ENCODE assay signal across 8 cellular contexts in genomic region chr2:64988420-64989125, GRCh38. TPM values are rescaled to one million over a fixed set of nuclear protein-coding genes. Genes with fewer than 3 reads are reported as not detected.
DNase-seq lines count a peak whose midpoint lies in the region; ATAC-seq and TF ChIP-seq lines count a peak whose summit lies in the region.

No MANE protein-coding gene starts in this region.

- H3K79me2 ChIP-seq in OCI-LY1 (ENCODE audit: insufficient read depth, low read length) (peaks cover 38% of the 10 kb centered on the region), fibroblast of lung (ENCODE audit: control insufficient read depth, insufficient read depth, low read length) (no peaks in the 10 kb centered on the region)

- peaks cover 0 to 3% of the 10 kb centered on the region in 2 donors for H3K27me3 Mint-ChIP-seq in CD8-positive, alpha-beta memory T cell
- peaks cover 17% of the 10 kb centered on the region for H3K27me3 Mint-ChIP-seq in activated T-cell treated with anti-CD3 and anti-CD28 coated beads, Interleukin-2, amount 50 U/mL, for 24 hours
- H3K27me3 Mint-ChIP-seq in naive thymus-derived CD8-positive, alpha-beta T cell: peaks cover 2 to 28% (median 10%) of the 10 kb centered on the region in 5 donors

- CTCF ChIA-PET in CD8-positive, alpha-beta memory T cell (lab: Charles Lee): interaction anchor here (0.7 to 2.2 kb wide), 6 partner anchors 9 to 191 kb away, joined by 3 to 7 read pairs (median 3); no protein-coding TSS in a partner anchor

- peaks cover 0 to 5% (median 0%) of the 10 kb centered on the region in 3 donors for H3K36me3 Mint-ChIP-seq in CD8-positive, alpha-beta memory T cell
- peaks cover 21% of the 10 kb centered on the region for H3K36me3 Mint-ChIP-seq in activated T-cell treated with anti-CD3 and anti-CD28 coated beads, Interleukin-2, amount 50 U/mL, for 24 hours (ENCODE audit: low read depth)
- H3K36me3 Mint-ChIP-seq in naive thymus-derived CD8-positive, alpha-beta T cell: peaks cover 0 to 5% (median 0%) of the 10 kb centered on the region in 3 donors

- H3K9me3 ChIP-seq in CD8-positive, alpha-beta memory T cell (ENCODE audit: low read length): no peaks in the 10 kb centered on the region
- no peaks in the 10 kb centered on the region for H3K9me3 ChIP-seq in OCI-LY1 (ENCODE audit: low read length)
- H3K9me3 ChIP-seq in fibroblast of lung (ENCODE audit: control insufficient read depth, insufficient read depth, low read depth, low read length): no peaks in the 10 kb centered on the region

- H3K4me3 Mint-ChIP-seq in CD8-positive, alpha-beta memory T cell: peak overlapping the region; percentile 81 to 93 (median 84)
- H3K4me3 Mint-ChIP-seq in activated T-cell treated with anti-CD3 and anti-CD28 coated beads, Interleukin-2, amount 50 U/mL, for 24 hours: peak overlapping the region; percentile 74
- peak overlapping the region; percentile 76 to 91 (median 88) for H3K4me3 Mint-ChIP-seq in naive thymus-derived CD8-positive, alpha-beta T cell

- no peaks in the 10 kb centered on the region for H3K9me3 Mint-ChIP-seq in CD8-positive, alpha-beta memory T cell
- H3K9me3 Mint-ChIP-seq in activated T-cell treated with anti-CD3 and anti-CD28 coated beads, Interleukin-2, amount 50 U/mL, for 24 hours: no peaks in the 10 kb centered on the region
- H3K9me3 Mint-ChIP-seq in naive thymus-derived CD8-positive, alpha-beta T cell: no peaks in the 10 kb centered on the region

- H3K4me2 ChIP-seq in OCI-LY1 (ENCODE audit: low read length): peak overlapping the region; percentile 87
- H3K4me2 ChIP-seq in fibroblast of lung (ENCODE audit: extremely low read depth, insufficient read depth, low read length): peak overlapping the region; percentile 83

- H3K9ac ChIP-seq in OCI-LY1 (ENCODE audit: low read length) (peak overlapping the region; percentile 95), fibroblast of lung (ENCODE audit: insufficient read depth, low read length) (peak overlapping the region; percentile 91)

- H3K27ac Mint-ChIP-seq in CD8-positive, alpha-beta memory T cell: peak overlapping the region in 7 of 8 donors; percentile 31 to 90 (median 76)
- H3K27ac Mint-ChIP-seq in activated T-cell treated with anti-CD3 and anti-CD28 coated beads, Interleukin-2, amount 50 U/mL, for 24 hours: peak overlapping the region; percentile 83
- peak overlapping the region in 6 of 10 donors; percentile 8 to 75 (median 36) for H3K27ac Mint-ChIP-seq in naive thymus-derived CD8-positive, alpha-beta T cell

- ATAC-seq in GM19351 (IDR thresholded peaks at IDR 0.05; ENCODE audit: unreplicated experiment) (peak; percentile 26), HG03520 (IDR thresholded peaks at IDR 0.05; ENCODE audit: unreplicated experiment) (peak; percentile 30)
- ATAC-seq in naive thymus-derived CD8-positive, alpha-beta T cell: peak; percentile 42 to 67

- H3K4me1 Mint-ChIP-seq in CD8-positive, alpha-beta memory T cell: peaks cover 20 to 48% (median 36%) of the 10 kb centered on the region in 3 donors
- peaks cover 42% of the 10 kb centered on the region for H3K4me1 Mint-ChIP-seq in activated T-cell treated with anti-CD3 and anti-CD28 coated beads, Interleukin-2, amount 50 U/mL, for 24 hours (ENCODE audit: low read depth)
- H3K4me1 Mint-ChIP-seq in naive thymus-derived CD8-positive, alpha-beta T cell: peaks cover 11 to 35% (median 24%) of the 10 kb centered on the region in 4 donors

- H3K27me3 ChIP-seq in CD8-positive, alpha-beta memory T cell (ENCODE audit: insufficient read depth, low read length, poor library complexity, severe bottlenecking): no peaks in the 10 kb centered on the region
- H3K27me3 ChIP-seq in OCI-LY1 (ENCODE audit: insufficient read depth, low read length): no peaks in the 10 kb centered on the region
- no peaks in the 10 kb centered on the region for H3K27me3 ChIP-seq in fibroblast of lung (ENCODE audit: control insufficient read depth, insufficient read depth, low read length)

- TF ChIP-seq CTCF in OCI-LY1 (IDR thresholded peaks at IDR 0.05; ENCODE audit: low read length): peak; percentile 38; the same call in 1 of the 2 replicates
- peak; percentile 20 to 36 for TF ChIP-seq CTCF in fibroblast of lung (conservative IDR thresholded peaks at IDR 0.05 in 1 of 2, IDR thresholded peaks at IDR 0.05 in 1 of 2; ENCODE audit: low read depth in 1 of 2, low read length in 2 of 2)

- POLR2A ChIA-PET in CD8-positive, alpha-beta memory T cell (lab: Charles Lee): interaction anchor here (0.9 to 1.5 kb wide), 2 partner anchors 68 to 239 kb away, joined by 3 to 8 read pairs; partner anchors contain the start of gene CEP68
- POLR2A ChIA-PET in naive thymus-derived CD8-positive, alpha-beta T cell (lab: Charles Lee): interaction anchor here (0.6 to 0.7 kb wide), 2 partner anchors 56 to 71 kb away, joined by 3 to 4 read pairs; no protein-coding TSS in a partner anchor

- no peaks in the 10 kb centered on the region for H3K9me2 ChIP-seq in OCI-LY1 (ENCODE audit: low read depth, low read length)

- H3F3A ChIP-seq in OCI-LY1 (ENCODE audit: insufficient read depth, low read length): 0 out of 2 replicates have a peak, but pooled peaks cover 7% of the 10 kb centered on the region

- H4K20me1 ChIP-seq in OCI-LY1 (ENCODE audit: insufficient read depth, low read length): no peaks in the 10 kb centered on the region
- no peaks in the 10 kb centered on the region for H4K20me1 ChIP-seq in fibroblast of lung (ENCODE audit: control insufficient read depth, extremely low read depth, insufficient read depth, low read length)

- H3K36me3 ChIP-seq in CD8-positive, alpha-beta memory T cell (ENCODE audit: insufficient read depth, low read length): no peaks in the 10 kb centered on the region
- H3K36me3 ChIP-seq in OCI-LY1 (ENCODE audit: insufficient read depth, low read length) (peaks cover 17% of the 10 kb centered on the region), fibroblast of lung (ENCODE audit: control insufficient read depth, insufficient read depth, low read length) (no peaks in the 10 kb centered on the region)

- H3K4me1 ChIP-seq in CD8-positive, alpha-beta memory T cell (ENCODE audit: insufficient read depth, low read length): peaks cover 8% of the 10 kb centered on the region
- H3K4me1 ChIP-seq in OCI-LY1 (ENCODE audit: insufficient read depth, low read length, severe bottlenecking) (peaks cover 51% of the 10 kb centered on the region), fibroblast of lung (ENCODE audit: control insufficient read depth, extremely low read depth, insufficient read depth, low read length) (peaks cover 3% of the 10 kb centered on the region)

- H2AFZ ChIP-seq in OCI-LY1 (ENCODE audit: low read length): no peak overlapping the region
- H2AFZ ChIP-seq in fibroblast of lung (ENCODE audit: low read length): peak overlapping the region; percentile 70

- H3K27ac ChIP-seq in CD8-positive, alpha-beta memory T cell (ENCODE audit: low read depth, low read length): peak overlapping the region; percentile 58
- H3K27ac ChIP-seq in OCI-LY1 (ENCODE audit: low read depth, low read length, poor library complexity, severe bottlenecking) (peak overlapping the region; percentile 64), fibroblast of lung (ENCODE audit: insufficient read depth, low read length) (peak overlapping the region; percentile 87)

- H3K4me3 ChIP-seq in CD8-positive, alpha-beta memory T cell (ENCODE audit: low read length): peak overlapping the region; percentile 56
- peak overlapping the region; percentile 98 for H3K4me3 ChIP-seq in OCI-LY1 (ENCODE audit: low read depth, low read length, poor library complexity, severe bottlenecking)
- peak overlapping the region; percentile 69 to 80 (median 74) for H3K4me3 ChIP-seq in fibroblast of lung (replicated peaks in 1 of 4; ENCODE audit: control extremely low read depth in 1 of 4, insufficient read depth in 1 of 4, low read depth in 3 of 4, low read length in 4 of 4)

- DNase-seq in CD8-positive, alpha-beta memory T cell: peak; percentile 29 to 71 (median 49)
- peak; percentile 78 for DNase-seq in activated T-cell treated with anti-CD3 and anti-CD28 coated beads, Interleukin-2, amount 50 U/mL, for 24 hours
- peak; percentile 85 to 92 for DNase-seq in fibroblast of lung (ENCODE audit: low read depth in 2 of 2)
- peak in 8 of 10 donors; percentile 8 to 69 (median 34) for DNase-seq in naive thymus-derived CD8-positive, alpha-beta T cell
- DNase-seq in stromal cell of bone marrow (ENCODE audit: low read depth): peak; percentile 73

RNA-seq across cellular contexts. Expression of gene SLC1A4, which starts 0.6 kb away (rescaled TPM):
- total RNA-seq in CD8-positive, alpha-beta memory T cell: 10 to 100 TPM; 21.2 to 21.3 TPM
- 1.9 TPM for polyA plus RNA-seq in CD8-positive, alpha-beta memory T cell
- 13.1 and 20.8 TPM in 2 replicates for total RNA-seq in fibroblast of lung
- 4.9 and 6.0 TPM in 2 replicates for polyA plus RNA-seq in fibroblast of lung
- polyA plus RNA-seq in fibroblast of lung (2012): 5.2 and 6.2 TPM in 2 replicates
- 11.4 and 16.6 TPM in 2 replicates for polyA minus RNA-seq in fibroblast of lung (ENCODE audit: low replicate concordance)
- total RNA-seq in naive thymus-derived CD8-positive, alpha-beta T cell: 1 to 10 TPM; 1.6 to 1.9 TPM
- 1 to 10 TPM in 1 of 3 donors, under 1 TPM in 2; 0.09 to 1.2 (median 0.18) TPM for polyA plus RNA-seq in naive thymus-derived CD8-positive, alpha-beta T cell

Comparison
In these comparisons a context has a peak if more than half of its experiments do, and no peak if none do; other contexts are left out.
1. Peak in every context shown above with its lines: DNase-seq, ATAC-seq, H3K4me3 ChIP-seq and H3K27ac ChIP-seq.
2. DNase-seq: peak in every context shown above with its lines; median percentile 88 in fibroblast of lung; 78 in activated T-cell treated with anti-CD3 and anti-CD28 coated beads, Interleukin-2, amount 50 U/mL, for 24 hours; 73 in stromal cell of bone marrow; 49 in CD8-positive, alpha-beta memory T cell; 34 in naive thymus-derived CD8-positive, alpha-beta T cell.